In the genomic region with DNA sequence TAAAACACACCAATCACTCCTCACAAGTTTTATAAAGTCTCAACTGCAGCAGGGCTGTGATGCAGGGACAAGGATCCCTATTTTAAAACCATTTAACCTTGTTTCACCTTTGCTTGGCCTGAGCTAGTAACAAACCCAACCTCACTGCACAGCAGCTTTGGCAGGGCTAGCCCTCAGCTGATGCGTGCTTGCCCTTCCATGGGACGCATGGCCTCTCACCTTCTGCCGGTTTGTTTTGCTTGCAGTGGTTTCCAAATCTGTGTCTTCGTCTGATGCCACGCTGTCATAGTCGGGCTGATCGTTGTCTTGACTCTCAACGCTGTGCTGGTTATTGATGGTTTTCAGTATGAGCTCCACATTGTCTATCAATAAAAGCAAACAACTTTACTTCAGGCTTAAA, we compare ENCODE assay signal across 17 cellular contexts. TPM values are rescaled to one million over a fixed set of nuclear protein-coding genes. Genes with fewer than 3 reads are reported as not detected.
DNase-seq lines count a peak whose midpoint lies in the region; ATAC-seq, FAIRE-seq and TF ChIP-seq lines count a peak whose summit lies in the region.
"Had no signal": no experiment of that assay in that cellular context is flagged by ENCODE, and none has a peak within 500 bp of the region (broad histone marks: within the 10 kb centered on the region; RNA-seq: fewer than 3 reads in every experiment).

No MANE protein-coding gene starts in this region.

- H3K18ac ChIP-seq in mesenchymal stem cell (ENCODE audit: low read depth in 1 of 2, low read length in 2 of 2) = no peak overlapping the region

- no peak overlapping the region for H4K8ac ChIP-seq in mesenchymal stem cell (ENCODE audit: low read length)

- no peak overlapping the region for H3K23ac ChIP-seq in mesenchymal stem cell (ENCODE audit: low read length in 2 of 2)

- H3K27me3 ChIP-seq in ACC112 (ENCODE audit: insufficient read depth, low read length) = no peaks in the 10 kb centered on the region
- H3K27me3 ChIP-seq in CD4-positive, alpha-beta T cell (ENCODE audit: control insufficient read depth, insufficient read depth, low read length) = no peaks in the 10 kb centered on the region
- no peaks in the 10 kb centered on the region for H3K27me3 ChIP-seq in bronchial epithelial cell (ENCODE audit: control insufficient read depth, insufficient read depth, low read length)
- H3K27me3 ChIP-seq in mesenchymal stem cell (ENCODE audit: control insufficient read depth in 1 of 2, insufficient read depth in 1 of 2, low read length in 2 of 2) = no peaks in the 10 kb centered on the region
- H3K27me3 ChIP-seq: neutrophil, testis had no signal

- H3K4me3 ChIP-seq in ACC112 (ENCODE audit: low read depth, low read length) (no peak overlapping the region), bronchial epithelial cell (ENCODE audit: low read depth, low read length) (no peak overlapping the region), mesenchymal stem cell (ENCODE audit: insufficient read depth in 1 of 2, low read depth in 1 of 2, low read length in 2 of 2) (no peak overlapping the region)
- H3K4me3 ChIP-seq: testis had no signal

- no peak for TF ChIP-seq CTCF in CD4-positive, alpha-beta T cell (IDR thresholded peaks at IDR 0.05)
- TF ChIP-seq CTCF in bronchial epithelial cell (IDR thresholded peaks at IDR 0.05; ENCODE audit: insufficient read depth, low read length, severe bottlenecking) = no peak

- peak overlapping the region in 1 of 2 experiments; percentile 66 for H3K14ac ChIP-seq in mesenchymal stem cell (ENCODE audit: low read length in 2 of 2)

- H3K9ac ChIP-seq in mesenchymal stem cell (ENCODE audit: low read length) = peak overlapping the region; percentile 80

- H2AFZ ChIP-seq in ACC112 (ENCODE audit: low read length, unreplicated experiment) = no peak overlapping the region
- no peak overlapping the region for H2AFZ ChIP-seq in mesenchymal stem cell (ENCODE audit: low read depth, low read length)

- H3K79me2 ChIP-seq in ACC112 (ENCODE audit: control insufficient read depth, insufficient read depth, low read length, unreplicated experiment) = no peaks in the 10 kb centered on the region

- H3K27me3 Mint-ChIP-seq in CD4-positive, alpha-beta T cell = no peaks in the 10 kb centered on the region

- peak overlapping the region in 1 of 2 experiments; percentile 4 for H3K4ac ChIP-seq in mesenchymal stem cell (ENCODE audit: low read depth in 1 of 2, low read length in 2 of 2)

- H3K27ac Mint-ChIP-seq in CD4-positive, alpha-beta T cell = peak overlapping the region; percentile 13

- ATAC-seq in CD4-positive, alpha-beta T cell (ENCODE audit: poor library complexity) = no peak
- no peak for ATAC-seq in GM19395 (IDR thresholded peaks at IDR 0.05; ENCODE audit: unreplicated experiment)
- ATAC-seq in HG03108 (IDR thresholded peaks at IDR 0.05; ENCODE audit: unreplicated experiment) = no peak

- no peak overlapping the region for H4K91ac ChIP-seq in mesenchymal stem cell (ENCODE audit: low read length)

- H2BK5ac ChIP-seq in mesenchymal stem cell (ENCODE audit: low read depth, low read length, poor library complexity, severe bottlenecking) = no peak overlapping the region

- H3K27ac ChIP-seq in ACC112 (ENCODE audit: low read depth, low read length) (peak overlapping the region; percentile 97), mesenchymal stem cell (ENCODE audit: low read length, poor library complexity, severe bottlenecking) (peak overlapping the region; percentile 97)
- no peak overlapping the region for H3K27ac ChIP-seq in CD4-positive, alpha-beta T cell (ENCODE audit: low read depth, low read length)
- H3K27ac ChIP-seq: neutrophil, testis, WERI-Rb-1 had no signal

- 99% methylated on average over 8 of the region's 8 CpGs for WGBS in mesenchymal stem cell

- intact Hi-C loops in CD4-positive, alpha-beta T cell (cut with DNase I, micrococcal nuclease) = no loop called here

- H2BK15ac ChIP-seq in mesenchymal stem cell (ENCODE audit: low read depth, poor library complexity, severe bottlenecking) = no peak overlapping the region

- peaks cover 18% of the 10 kb centered on the region for H3K36me3 ChIP-seq in ACC112 (ENCODE audit: insufficient read depth, low read length)
- H3K36me3 ChIP-seq in bronchial epithelial cell (ENCODE audit: control insufficient read depth, insufficient read depth, low read length) = peaks cover 14% of the 10 kb centered on the region
- H3K36me3 ChIP-seq in mesenchymal stem cell (ENCODE audit: control insufficient read depth in 1 of 2, insufficient read depth in 2 of 2, low read depth in 1 of 2, low read length in 2 of 2) = peaks cover 16 to 68% of the 10 kb centered on the region in 2 experiments

- DNase-seq in CD4-positive, alpha-beta T cell = no peak
- DNase-seq in bronchial epithelial cell (ENCODE audit: low read depth) (no peak), mesenchymal stem cell (no peak), pons (ENCODE audit: low spot score) (no peak), NCI-H510A (lab: John Stamatoyannopoulos, UW) (no peak)
- DNase-seq: H7; Karpas-422; NCI-H1694; NCI-H510A treated with DMSO at 0.1 percent for 48 hours; stimulated activated CD4-positive, alpha-beta T cell treated with anti-CD3 and anti-CD28 coated beads, Interleukin-12 subunit alpha, Interleukin-12 subunit beta, amount 100 ng/mL, for 4 hours; SW 1271; testis; WERI-Rb-1 had no signal

- POLR2A ChIA-PET in CD4-positive, alpha-beta T cell (lab: Charles Lee) = no interaction called here

- H3K4me1 Mint-ChIP-seq in CD4-positive, alpha-beta T cell (ENCODE audit: low read depth) = peaks cover 13% of the 10 kb centered on the region

- no peak overlapping the region for H2BK120ac ChIP-seq in mesenchymal stem cell (ENCODE audit: low read depth, low read length)

- H3K79me1 ChIP-seq in mesenchymal stem cell (replicated peaks; ENCODE audit: low read length, poor library complexity, severe bottlenecking) = peaks cover 1% of the 10 kb centered on the region

- CTCF ChIA-PET in CD4-positive, alpha-beta T cell (lab: Charles Lee) = no interaction called here

- no peak overlapping the region for H2BK12ac ChIP-seq in mesenchymal stem cell (ENCODE audit: low read length in 2 of 2)

- peak overlapping the region; percentile 53 for H2AK5ac ChIP-seq in mesenchymal stem cell (ENCODE audit: low read length, severe bottlenecking)

- no peaks in the 10 kb centered on the region for H3K9me3 Mint-ChIP-seq in CD4-positive, alpha-beta T cell

- peaks cover 91% of the 10 kb centered on the region for H3K36me3 Mint-ChIP-seq in CD4-positive, alpha-beta T cell (ENCODE audit: low read depth)

- no peak overlapping the region for H3K4me3 Mint-ChIP-seq in CD4-positive, alpha-beta T cell

- peak; percentile 18 for FAIRE-seq in bronchial epithelial cell (lab: Jason Lieb, UNC)

- H3K4me1 ChIP-seq in ACC112 (ENCODE audit: control insufficient read depth, insufficient read depth, low read length, unreplicated experiment) = peaks cover 32% of the 10 kb centered on the region
- H3K4me1 ChIP-seq in mesenchymal stem cell (ENCODE audit: control insufficient read depth, insufficient read depth, low read depth, low read length) = peaks cover 16% of the 10 kb centered on the region

- H3K4me2 ChIP-seq in mesenchymal stem cell (ENCODE audit: low read length, poor library complexity, severe bottlenecking) = no peak overlapping the region

- no peaks in the 10 kb centered on the region for H3K9me3 ChIP-seq in CD4-positive, alpha-beta T cell (ENCODE audit: control insufficient read depth, low read length)
- no peaks in the 10 kb centered on the region for H3K9me3 ChIP-seq in mesenchymal stem cell (ENCODE audit: control insufficient read depth, low read length)
- H3K9me3 ChIP-seq: neutrophil, testis had no signal

RNA-seq across cellular contexts. Expression of a gene that starts 43.3 kb away (rescaled TPM):
- 10 to 100 TPM; 68.6 to 70.7 TPM for total RNA-seq in CD4-positive, alpha-beta T cell
- 21.9 and 22.4 TPM in 2 replicates for total RNA-seq in bronchial epithelial cell
- 25.2 TPM for polyA plus RNA-seq in mesenchymal stem cell (2013, experiment 1 of 2)
- polyA plus RNA-seq in mesenchymal stem cell (2013, experiment 2 of 2) = 24.1 TPM

RNA-seq across cellular contexts. Expression of a gene that starts 46.4 kb away (rescaled TPM):
- 10 to 100 TPM; 51.6 to 52.3 TPM for total RNA-seq in CD4-positive, alpha-beta T cell
- total RNA-seq in bronchial epithelial cell = 27.3 and 36.9 TPM in 2 replicates
- 17.6 TPM for polyA plus RNA-seq in mesenchymal stem cell (2013, experiment 1 of 2)
- 18.0 TPM for polyA plus RNA-seq in mesenchymal stem cell (2013, experiment 2 of 2)

RNA-seq across cellular contexts. Expression of a gene that starts 52.8 kb away (rescaled TPM):
- 10 to 100 TPM; 13.2 to 13.6 TPM for total RNA-seq in CD4-positive, alpha-beta T cell
- total RNA-seq in bronchial epithelial cell = 9.2 and 18.1 TPM in 2 replicates
- polyA plus RNA-seq in mesenchymal stem cell (2013, experiment 1 of 2) = 8.0 TPM
- polyA plus RNA-seq in mesenchymal stem cell (2013, experiment 2 of 2) = 7.8 TPM
